ENCODE assay signal across 22 cellular contexts in genomic region chr10:114881916-114882315, GRCh38. TPM values are rescaled to one million over a fixed set of nuclear protein-coding genes. Genes with fewer than 3 reads are reported as not detected.
DNase-seq lines count a peak whose midpoint lies in the region; ATAC-seq and TF ChIP-seq lines count a peak whose summit lies in the region.
"Had no signal": no experiment of that assay in that cellular context is flagged by ENCODE, and none has a peak within 500 bp of the region (broad histone marks: within the 10 kb centered on the region; RNA-seq: fewer than 3 reads in every experiment).

No MANE protein-coding gene starts in this region.

- DNase-seq in brain microvascular endothelial cell (peak; percentile 36), islet precursor cell (peak; percentile 63), osteoblast (ENCODE audit: insufficient read length, low spot score, missing footprints) (no peak), LoVo (ENCODE audit: low spot score) (no peak), NCI-H2107 (lab: John Stamatoyannopoulos, UW) (no peak), NCI-H446 treated with DMSO at 0.1 percent for 48 hours (lab: John Stamatoyannopoulos, UW) (no peak)
- DNase-seq: activated CD8-positive, alpha-beta memory T cell treated with anti-CD3 and anti-CD28 coated beads, Interleukin-2, amount 50 U/mL, for 4 hours; activated naive CD8-positive, alpha-beta T cell treated with anti-CD3 and anti-CD28 coated beads, Interleukin-2, amount 10 ng/mL, durations not matched to agents 7 days and 5 days; H7; heart right ventricle; KBM-7; NCI-H1436; NCI-H524 treated with DMSO at 0.1 percent for 48 hours; occipital lobe; T-helper 2 cell; WERI-Rb-1 had no signal

- no peaks in the 10 kb centered on the region for H4K20me1 ChIP-seq in osteoblast (ENCODE audit: insufficient read depth, low read length)

- H3K36me3 ChIP-seq in HEK293 (ENCODE audit: control insufficient read depth in 2 of 2, insufficient read depth in 1 of 2, low read length in 2 of 2) (no peaks in the 10 kb centered on the region), brain microvascular endothelial cell (replicated peaks) (no peaks in the 10 kb centered on the region), osteoblast (ENCODE audit: insufficient read depth, low read length) (no peaks in the 10 kb centered on the region)
- H3K36me3 ChIP-seq: heart right ventricle, right atrium auricular region, WERI-Rb-1 had no signal

- no peak overlapping the region for H3K27ac ChIP-seq in HEK293 (ENCODE audit: extremely low read depth, low read depth, low read length)
- H3K27ac ChIP-seq in brain microvascular endothelial cell: no peak overlapping the region
- H3K27ac ChIP-seq in osteoblast (ENCODE audit: low read depth, low read length): no peak overlapping the region
- H3K27ac ChIP-seq: coronary artery, heart right ventricle, right atrium auricular region, WERI-Rb-1 had no signal

- TF ChIP-seq CTCF in HEK293 (tag by site-specific recombination; IDR thresholded peaks at IDR 0.05): no peak
- TF ChIP-seq CTCF in brain microvascular endothelial cell (IDR thresholded peaks at IDR 0.05; ENCODE audit: low read depth, low read length, missing control alignments): no peak
- no peak for TF ChIP-seq CTCF in osteoblast (IDR thresholded peaks at IDR 0.05; ENCODE audit: extremely low read depth, low read depth, low read length)

- in situ Hi-C loops in brain microvascular endothelial cell (cut with HindIII; ENCODE audit: low pct_ligation_motif_present, low sequenced_read_pairs): loop anchor here (25.0 kb wide), 1 partner anchor 205 kb away; the partner anchor contains the start of gene ATRNL1

- no peak overlapping the region for H3K4me3 ChIP-seq in HEK293 (ENCODE audit: low read depth, low read length)
- H3K4me3 ChIP-seq in brain microvascular endothelial cell (ENCODE audit: low read depth, low read length): no peak overlapping the region
- no peak overlapping the region for H3K4me3 ChIP-seq in osteoblast (ENCODE audit: insufficient read depth, low read length)
- H3K4me3 ChIP-seq: A549, coronary artery, heart right ventricle, right atrium auricular region had no signal

- H3K27me3 ChIP-seq in brain microvascular endothelial cell (replicated peaks): no peaks in the 10 kb centered on the region
- H3K27me3 ChIP-seq in osteoblast (ENCODE audit: insufficient read depth, low read length): no peaks in the 10 kb centered on the region
- H3K27me3 ChIP-seq: right atrium auricular region had no signal

- CTCF ChIA-PET in HEK293 (lab: Yijun Ruan, JAX): interaction anchor here (0.6 to 2.2 kb wide), 2 partner anchors 248 to 331 kb away, joined by 5 to 7 read pairs; no protein-coding TSS in a partner anchor

- POLR2A ChIA-PET in HEK293 (lab: Yijun Ruan, JAX): no interaction called here

- peak overlapping the region; percentile 57 for H2AFZ ChIP-seq in osteoblast (ENCODE audit: low read length)

- H3K4me1 ChIP-seq in HEK293 (ENCODE audit: control insufficient read depth, insufficient read depth, low read length) (peaks cover 8% of the 10 kb centered on the region), osteoblast (ENCODE audit: insufficient read depth, low read length) (peaks cover 16% of the 10 kb centered on the region)

- H3K4me2 ChIP-seq in osteoblast (ENCODE audit: insufficient read depth, low read length): no peak overlapping the region

- ATAC-seq in GM21381 (IDR thresholded peaks at IDR 0.05; ENCODE audit: unreplicated experiment): no peak
- ATAC-seq: activated T-helper 17 cell treated with anti-CD3 and anti-CD28 coated beads, Interleukin-2, amount 50 U/mL, for 72 hours; heart right ventricle had no signal

- no peaks in the 10 kb centered on the region for H3K9me3 ChIP-seq in HEK293 (ENCODE audit: control insufficient read depth, insufficient read depth, low read depth, low read length)
- H3K9me3 ChIP-seq in osteoblast (ENCODE audit: low read depth, low read length): no peaks in the 10 kb centered on the region
- H3K9me3 ChIP-seq: A549, heart right ventricle, right atrium auricular region had no signal

- H3K79me2 ChIP-seq in osteoblast (ENCODE audit: insufficient read depth, low read length): no peaks in the 10 kb centered on the region

TF ChIP-seq in HEK293, 187 proteins besides CTCF, POLR2A, EP300 and RAD21 (continues in another document):
- TF ChIP-seq OSR2 (tag by site-specific recombination; IDR thresholded peaks at IDR 0.05): 0 out of 2 replicates have a peak, but pooled peaks have one; percentile 2
- TF ChIP-seq KLF1 (tag by site-specific recombination; IDR thresholded peaks at IDR 0.05): no peak
- TF ChIP-seq ZNF133 (tag by site-specific recombination; IDR thresholded peaks at IDR 0.05): no peak
- no peak for TF ChIP-seq ZNF544 (tag by site-specific recombination; IDR thresholded peaks at IDR 0.05)
- no peak for TF ChIP-seq WT1 (tag by site-specific recombination; IDR thresholded peaks at IDR 0.05)
- no peak for TF ChIP-seq ZNF433 (tag by site-specific recombination; IDR thresholded peaks at IDR 0.05; ENCODE audit: low read depth)
- TF ChIP-seq HIC1 (tag by site-specific recombination; IDR thresholded peaks at IDR 0.05): no peak
- TF ChIP-seq ZBTB26 (tag by site-specific recombination; optimal IDR thresholded peaks at IDR 0.05): peak; percentile 16
- no peak for TF ChIP-seq ZNF175 (tag by site-specific recombination; IDR thresholded peaks at IDR 0.05)
- no peak for TF ChIP-seq ZBTB8A (tag by site-specific recombination; IDR thresholded peaks at IDR 0.05)
- TF ChIP-seq GLI2 (tag by site-specific recombination; IDR thresholded peaks at IDR 0.05; ENCODE audit: borderline replicate concordance, low read depth): no peak
- no peak for TF ChIP-seq ZBTB44 (tag by site-specific recombination; IDR thresholded peaks at IDR 0.05)
- TF ChIP-seq ZNF394 (tag by site-specific recombination; IDR thresholded peaks at IDR 0.05; ENCODE audit: borderline replicate concordance): no peak
- TF ChIP-seq SETDB1 (IDR thresholded peaks at IDR 0.05; ENCODE audit: insufficient read length, low read length): no peak
- no peak for TF ChIP-seq KLF17 (tag by site-specific recombination; IDR thresholded peaks at IDR 0.05)
- no peak for TF ChIP-seq ZFP37 (tag by site-specific recombination; IDR thresholded peaks at IDR 0.05)
- TF ChIP-seq ZNF621 (tag by site-specific recombination; IDR thresholded peaks at IDR 0.05): no peak
- TF ChIP-seq SCRT2 (tag by site-specific recombination; IDR thresholded peaks at IDR 0.05): peak; percentile 64; the same call in 1 of the 2 replicates

RNA-seq across cellular contexts. Expression of gene TRUB1, which starts 56.1 kb away (rescaled TPM):
- total RNA-seq in osteoblast: 26.8 and 28.6 TPM in 2 replicates

Comparison
In these comparisons a context has a peak if more than half of its experiments do, and no peak if none do; other contexts are left out.
1. DNase-seq: peak in brain microvascular endothelial cell (single experiment) and islet precursor cell (single experiment); none in osteoblast (single experiment), LoVo (single experiment), NCI-H2107 (single experiment) and NCI-H446 treated with DMSO at 0.1 percent for 48 hours (single experiment).